10 cellular contexts compared by ENCODE assay signal in genomic region chr2:39099820-39100728, GRCh38. TPM values are rescaled to one million over a fixed set of nuclear protein-coding genes. Genes with fewer than 3 reads are reported as not detected.
A peak's percentile ranks its signal among the peaks of the same experiment; 100 is the strongest.
DNase-seq lines count a peak whose midpoint lies in the region; ATAC-seq, FAIRE-seq and TF ChIP-seq lines count a peak whose summit lies in the region.
"Had no signal": no experiment of that assay in that cellular context is flagged by ENCODE, and none has a peak within 500 bp of the region (broad histone marks: within the 10 kb centered on the region; RNA-seq: fewer than 3 reads in every experiment).

No MANE protein-coding gene starts in this region.

- no peaks in the 10 kb centered on the region; a peak in 1 of 7 replicates for H3K36me3 Mint-ChIP-seq in H9 (ENCODE audit: insufficient read depth in 1 of 3, low read depth in 3 of 3)

- H4K5ac ChIP-seq in H9 (ENCODE audit: insufficient read length, low read depth, low read length): no peak overlapping the region

- no peak overlapping the region for H3K14ac ChIP-seq in H9 (ENCODE audit: insufficient read depth, low read length)

- H2BK120ac ChIP-seq in H9 (ENCODE audit: low read depth, low read length, poor library complexity, severe bottlenecking): no peak overlapping the region

- no peak overlapping the region for H4K8ac ChIP-seq in H9 (replicated peaks; ENCODE audit: insufficient read length, low read depth, low read length)

- no peaks in the 10 kb centered on the region for H3K27me3 ChIP-seq in H9 (ENCODE audit: insufficient read depth, low read length)

- H2BK5ac ChIP-seq in H9 (ENCODE audit: insufficient read length, low read length): no peak overlapping the region

- no peaks in the 10 kb centered on the region for H3K9me3 Mint-ChIP-seq in H9

- no peak overlapping the region for H2BK20ac ChIP-seq in H9 (ENCODE audit: low read depth, low read length, poor library complexity, severe bottlenecking)

- no peaks in the 10 kb centered on the region for H3K4me1 ChIP-seq in H9 (ENCODE audit: insufficient read depth, low read length)

- H3K4me2 ChIP-seq in H9 (ENCODE audit: insufficient read depth, insufficient read length, low read length): no peak overlapping the region
- H3K4me2 ChIP-seq: smooth muscle cell had no signal

- H3K18ac ChIP-seq in H9 (ENCODE audit: insufficient read length, low read depth, low read length): no peak overlapping the region

- no CpG with 5 or more reads among the region's 7 CpGs for WGBS in H9 (ENCODE audit: extremely low coverage, insufficient read length, low lambda C conversion rate)

- H3K9me3 ChIP-seq in H9 (ENCODE audit: control insufficient read depth, low read depth, low read length): no peaks in the 10 kb centered on the region

- no peak overlapping the region for H2AK5ac ChIP-seq in H9 (ENCODE audit: insufficient read length, low read length)

- H3K4me1 Mint-ChIP-seq in H9: peaks cover 7 to 12% of the 10 kb centered on the region in 2 experiments

- no peak overlapping the region for H3K27ac Mint-ChIP-seq in H9

- H2AFZ ChIP-seq in H9 (ENCODE audit: low read length): no peak overlapping the region

- TF ChIP-seq CTCF in H9 (conservative IDR thresholded peaks at IDR 0.05): no peak

- intact Hi-C loops in head of caudate nucleus (cut with DNase I): no loop called here

- no peaks in the 10 kb centered on the region for H3K23me2 ChIP-seq in H9 (ENCODE audit: insufficient read length, low read depth, low read length, poor library complexity, severe bottlenecking)

- H2BK15ac ChIP-seq in H9 (ENCODE audit: low read depth, low read length): no peak overlapping the region

- H4K91ac ChIP-seq in H9 (ENCODE audit: insufficient read length, low read depth, low read length): no peak overlapping the region

- H4K20me1 ChIP-seq in H9 (ENCODE audit: control insufficient read depth, insufficient read depth, insufficient read length): no peaks in the 10 kb centered on the region

- H3K56ac ChIP-seq in H9 (ENCODE audit: insufficient read length, low read depth, low read length): no peak overlapping the region

- FAIRE-seq in GM12891 (lab: Jason Lieb, UNC): peak; percentile 84

- H3T11ph ChIP-seq in H9 (ENCODE audit: low read length): no peak overlapping the region

- H3K9ac ChIP-seq in H9 (ENCODE audit: extremely low read depth, insufficient read length, low read length): no peak overlapping the region

- ATAC-seq in GM21360 (IDR thresholded peaks at IDR 0.05; ENCODE audit: unreplicated experiment) (peak; percentile 55), HG03558 (IDR thresholded peaks at IDR 0.05; ENCODE audit: extremely low read depth, unreplicated experiment) (peak; percentile 48)

- no peak overlapping the region for H3K4me3 Mint-ChIP-seq in H9

- H3K23ac ChIP-seq in H9 (ENCODE audit: insufficient read length, low read depth, low read length): no peak overlapping the region

- no peak overlapping the region for H3K4ac ChIP-seq in H9 (ENCODE audit: low read depth, low read length)

- peaks cover 2% of the 10 kb centered on the region for H3K79me1 ChIP-seq in H9 (ENCODE audit: insufficient read depth, low read depth, low read length, poor library complexity, severe bottlenecking)

- no peak overlapping the region for H2BK12ac ChIP-seq in H9 (ENCODE audit: insufficient read length, low read depth, low read length)

- no peak for DNase-seq in GM12891 (ENCODE audit: insufficient read length, low spot score)
- peak; percentile 82 for DNase-seq in dermis blood vessel endothelial cell
- DNase-seq in SK-N-DZ (ENCODE audit: low spot score): no peak
- no peak for DNase-seq in head of caudate nucleus
- DNase-seq in effector CD4-positive, alpha-beta T cell: no peak
- no peak for DNase-seq in H9

- no peak for TF ChIP-seq POLR2A in GM12891 (IDR thresholded peaks at IDR 0.05; ENCODE audit: low read depth, low read length)

- H3K79me2 ChIP-seq in H9 (ENCODE audit: insufficient read depth, low read length): peaks cover 9% of the 10 kb centered on the region; the same call in 1 of the 2 replicates

- no peaks in the 10 kb centered on the region for H3K27me3 Mint-ChIP-seq in H9 (ENCODE audit: low read depth)

- no peak overlapping the region for H3K27ac ChIP-seq in H9 (ENCODE audit: insufficient read length, low read depth, low read length)
- H3K27ac ChIP-seq: SK-N-MC had no signal

TF ChIP-seq in GM12891, 5 proteins besides CTCF, POLR2A, EP300 and RAD21:
- TF ChIP-seq PAX5 (IDR thresholded peaks at IDR 0.05; ENCODE audit: insufficient read depth, low read length, severe bottlenecking): no peak
- TF ChIP-seq POU2F2 (IDR thresholded peaks at IDR 0.05; ENCODE audit: low read depth, low read length): no peak
- no peak for TF ChIP-seq TAF1 (IDR thresholded peaks at IDR 0.05; ENCODE audit: low read depth, low read length)
- TF ChIP-seq POLR2AphosphoS5 (IDR thresholded peaks at IDR 0.05; ENCODE audit: low read depth, low read length): no peak
- no peak for TF ChIP-seq SPI1 (IDR thresholded peaks at IDR 0.05; ENCODE audit: low read depth, low read length)

RNA-seq across cellular contexts. Expression of gene SOS1, which starts 20.8 kb away (rescaled TPM):
- polyA plus RNA-seq in GM12891 (2012; ENCODE audit: low read depth, missing spikeins): 3.8 TPM
- total RNA-seq in dermis blood vessel endothelial cell (13.1 and 24.9 TPM in 2 replicates), H9 (2021) (31.1 and 35.8 TPM in 2 replicates)
- polyA plus RNA-seq in SK-N-DZ (2014; cell fraction: cytosol; rRNA removed): 8.6 and 9.0 TPM in 2 replicates
- polyA plus RNA-seq in SK-N-DZ (2014; cell fraction: nucleus; rRNA removed): 11.2 and 23.7 TPM in 2 replicates
